ENCODE assay signal across 1 cellular context in the genomic region with DNA sequence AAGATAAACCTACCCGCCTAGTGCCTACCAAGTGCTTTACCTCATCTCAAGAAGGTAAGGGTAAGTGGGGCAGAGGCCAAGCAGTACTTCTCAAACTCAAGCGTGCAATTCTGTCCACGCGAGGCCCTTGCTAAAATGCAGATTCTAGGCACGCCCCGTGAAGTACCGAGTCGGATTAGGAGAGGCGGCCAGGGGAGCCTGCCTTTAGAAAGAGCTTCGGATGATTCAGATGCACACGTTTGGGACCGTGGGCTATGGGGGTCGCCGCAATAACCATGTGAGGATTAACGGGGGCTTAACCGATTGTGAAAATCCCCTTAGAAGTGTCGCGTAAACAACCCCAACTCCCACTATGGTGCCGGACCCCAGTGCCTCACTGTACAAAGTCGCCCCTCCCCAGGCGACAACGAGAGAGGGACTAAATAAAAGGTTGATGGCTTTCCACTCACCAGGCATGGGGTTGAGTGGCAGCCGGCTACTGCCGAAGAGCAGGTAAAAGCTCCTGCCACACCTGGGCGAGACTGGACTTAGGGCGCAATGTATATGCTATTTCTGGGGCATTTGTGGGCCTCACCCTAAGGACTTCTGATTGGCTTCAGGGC.
TF ChIP-seq lines count a peak whose summit lies in the region.

No MANE protein-coding gene starts in this region.

TF ChIP-seq in HepG2, 621 proteins besides CTCF, POLR2A, EP300 and RAD21 (continued from another document and continues in another):
- TF ChIP-seq, protein P1, sequence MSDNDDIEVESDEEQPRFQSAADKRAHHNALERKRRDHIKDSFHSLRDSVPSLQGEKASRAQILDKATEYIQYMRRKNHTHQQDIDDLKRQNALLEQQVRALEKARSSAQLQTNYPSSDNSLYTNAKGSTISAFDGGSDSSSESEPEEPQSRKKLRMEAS (IDR thresholded peaks at IDR 0.05): peak; percentile 34
- TF ChIP-seq MAZ (IDR thresholded peaks at IDR 0.05; ENCODE audit: borderline replicate concordance, low read depth, low read length) (no peak), MAZ (CRISPR knock-in tag; IDR thresholded peaks at IDR 0.05; ENCODE audit: low read depth) (no peak; the same call in 1 of the 2 replicates), ZNF556 (CRISPR knock-in tag; IDR thresholded peaks at IDR 0.05; ENCODE audit: borderline replicate concordance) (peak; percentile 23; the same call in 1 of the 2 replicates), ZNF777 (CRISPR knock-in tag; IDR thresholded peaks at IDR 0.05) (no peak), ZNF383 (CRISPR knock-in tag; IDR thresholded peaks at IDR 0.05; ENCODE audit: borderline replicate concordance) (no peak), ZNF367 (CRISPR knock-in tag; IDR thresholded peaks at IDR 0.05; ENCODE audit: borderline replicate concordance) (no peak), SP1 (IDR thresholded peaks at IDR 0.05) (no peak), SP1 (CRISPR knock-in tag; IDR thresholded peaks at IDR 0.05) (no peak), ZNF343 (CRISPR knock-in tag; IDR thresholded peaks at IDR 0.05) (no peak), TAF15 (IDR thresholded peaks at IDR 0.05; ENCODE audit: low read depth, low read length, poor library complexity, severe bottlenecking) (no peak), ZNF232 (CRISPR knock-in tag; IDR thresholded peaks at IDR 0.05; ENCODE audit: borderline replicate concordance) (peak; percentile 53; the same call in 1 of the 2 replicates), ZIK1 (CRISPR knock-in tag; IDR thresholded peaks at IDR 0.05; ENCODE audit: borderline replicate concordance, low read depth) (no peak), ELF1 (CRISPR knock-in tag; IDR thresholded peaks at IDR 0.05) (no peak), SP140L (CRISPR knock-in tag; IDR thresholded peaks at IDR 0.05; ENCODE audit: borderline replicate concordance) (0 out of 2 replicates have a peak, but pooled peaks have one; percentile 44), ZNF33A (CRISPR knock-in tag; IDR thresholded peaks at IDR 0.05; ENCODE audit: borderline replicate concordance) (no peak), MAFK (conservative IDR thresholded peaks at IDR 0.05 in 1 of 2, IDR thresholded peaks at IDR 0.05 in 1 of 2; ENCODE audit: low read length in 2 of 2) (no peak), MAFF (IDR thresholded peaks at IDR 0.05; ENCODE audit: low read depth, low read length) (no peak), FOXO1 (CRISPR knock-in tag; IDR thresholded peaks at IDR 0.05) (no peak; the same call in 1 of the 2 replicates), ZSCAN21 (CRISPR knock-in tag; IDR thresholded peaks at IDR 0.05; ENCODE audit: borderline replicate concordance) (peak; percentile 77; the same call in 1 of the 2 replicates), ZNF737 (CRISPR knock-in tag; IDR thresholded peaks at IDR 0.05; ENCODE audit: borderline replicate concordance) (no peak), ADNP (CRISPR knock-in tag; IDR thresholded peaks at IDR 0.05) (no peak), ZNF253 (CRISPR knock-in tag; IDR thresholded peaks at IDR 0.05; ENCODE audit: borderline replicate concordance) (0 out of 2 replicates have a peak, but pooled peaks have one; percentile 62), NCOA5 (CRISPR knock-in tag; IDR thresholded peaks at IDR 0.05) (no peak), ZNF629 (CRISPR knock-in tag; conservative IDR thresholded peaks at IDR 0.05) (no peak; the same call in 1 of the 2 replicates), SRF (IDR thresholded peaks at IDR 0.05; ENCODE audit: low read depth, low read length) (no peak; the same call in 1 of the 2 replicates), ZNF235 (CRISPR knock-in tag; IDR thresholded peaks at IDR 0.05; ENCODE audit: borderline replicate concordance) (no peak), ZNF619 (CRISPR knock-in tag; IDR thresholded peaks at IDR 0.05) (no peak), ZNF839 (CRISPR knock-in tag; IDR thresholded peaks at IDR 0.05; ENCODE audit: borderline replicate concordance) (0 out of 2 replicates have a peak, but pooled peaks have one; percentile 73), ZNF720 (CRISPR knock-in tag; IDR thresholded peaks at IDR 0.05) (no peak), SMARCC2 (IDR thresholded peaks at IDR 0.05) (0 out of 2 replicates have a peak, but pooled peaks have one; percentile 5), MIER3 (CRISPR knock-in tag; IDR thresholded peaks at IDR 0.05; ENCODE audit: borderline replicate concordance) (0 out of 2 replicates have a peak, but pooled peaks have one; percentile 45), JDP2 (CRISPR knock-in tag; IDR thresholded peaks at IDR 0.05; ENCODE audit: borderline replicate concordance) (no peak)
- TF ChIP-seq, protein P2, sequence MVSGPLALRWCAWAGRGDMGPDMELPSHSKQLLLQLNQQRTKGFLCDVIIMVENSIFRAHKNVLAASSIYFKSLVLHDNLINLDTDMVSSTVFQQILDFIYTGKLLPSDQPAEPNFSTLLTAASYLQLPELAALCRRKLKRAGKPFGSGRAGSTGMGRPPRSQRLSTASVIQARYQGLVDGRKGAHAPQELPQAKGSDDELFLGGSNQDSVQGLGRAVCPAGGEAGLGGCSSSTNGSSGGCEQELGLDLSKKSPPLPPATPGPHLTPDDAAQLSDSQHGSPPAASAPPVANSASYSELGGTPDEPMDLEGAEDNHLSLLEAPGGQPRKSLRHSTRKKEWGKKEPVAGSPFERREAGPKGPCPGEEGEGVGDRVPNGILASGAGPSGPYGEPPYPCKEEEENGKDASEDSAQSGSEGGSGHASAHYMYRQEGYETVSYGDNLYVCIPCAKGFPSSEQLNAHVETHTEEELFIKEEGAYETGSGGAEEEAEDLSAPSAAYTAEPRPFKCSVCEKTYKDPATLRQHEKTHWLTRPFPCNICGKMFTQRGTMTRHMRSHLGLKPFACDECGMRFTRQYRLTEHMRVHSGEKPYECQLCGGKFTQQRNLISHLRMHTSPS (CRISPR knock-in tag; IDR thresholded peaks at IDR 0.05; ENCODE audit: low read depth): no peak; the same call in 1 of the 2 replicates
- TF ChIP-seq, protein P3, sequence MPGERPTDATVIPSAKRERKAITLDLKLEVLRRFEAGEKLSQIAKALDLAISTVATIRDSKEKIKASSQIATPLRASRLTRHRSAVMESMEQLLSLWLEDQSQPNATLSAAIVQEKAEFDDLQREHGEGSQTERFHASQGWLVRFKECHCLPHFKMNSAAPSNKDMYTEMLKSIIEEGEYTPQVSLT (CRISPR knock-in tag; IDR thresholded peaks at IDR 0.05; ENCODE audit: borderline replicate concordance, low read depth): no peak
- TF ChIP-seq, protein P4, sequence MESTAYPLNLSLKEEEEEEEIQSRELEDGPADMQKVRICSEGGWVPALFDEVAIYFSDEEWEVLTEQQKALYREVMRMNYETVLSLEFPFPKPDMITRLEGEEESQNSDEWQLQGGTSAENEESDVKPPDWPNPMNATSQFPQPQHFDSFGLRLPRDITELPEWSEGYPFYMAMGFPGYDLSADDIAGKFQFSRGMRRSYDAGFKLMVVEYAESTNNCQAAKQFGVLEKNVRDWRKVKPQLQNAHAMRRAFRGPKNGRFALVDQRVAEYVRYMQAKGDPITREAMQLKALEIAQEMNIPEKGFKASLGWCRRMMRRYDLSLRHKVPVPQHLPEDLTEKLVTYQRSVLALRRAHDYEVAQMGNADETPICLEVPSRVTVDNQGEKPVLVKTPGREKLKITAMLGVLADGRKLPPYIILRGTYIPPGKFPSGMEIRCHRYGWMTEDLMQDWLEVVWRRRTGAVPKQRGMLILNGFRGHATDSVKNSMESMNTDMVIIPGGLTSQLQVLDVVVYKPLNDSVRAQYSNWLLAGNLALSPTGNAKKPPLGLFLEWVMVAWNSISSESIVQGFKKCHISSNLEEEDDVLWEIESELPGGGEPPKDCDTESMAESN (CRISPR knock-in tag; conservative IDR thresholded peaks at IDR 0.05): peak; percentile 85
- TF ChIP-seq, protein P5, sequence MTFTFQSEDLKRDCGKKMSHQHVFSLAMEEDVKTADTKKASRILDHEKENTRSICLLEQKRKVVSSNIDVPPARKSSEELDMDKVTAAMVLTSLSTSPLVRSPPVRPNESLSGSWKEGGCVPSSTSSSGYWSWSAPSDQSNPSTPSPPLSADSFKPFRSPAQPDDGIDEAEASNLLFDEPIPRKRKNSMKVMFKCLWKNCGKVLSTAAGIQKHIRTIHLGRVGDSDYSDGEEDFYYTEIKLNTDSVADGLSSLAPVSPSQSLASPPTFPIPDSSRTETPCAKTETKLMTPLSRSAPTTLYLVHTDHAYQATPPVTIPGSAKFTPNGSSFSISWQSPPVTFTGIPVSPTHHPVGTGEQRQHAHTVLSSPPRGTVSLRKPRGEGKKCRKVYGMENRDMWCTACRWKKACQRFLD (CRISPR knock-in tag; IDR thresholded peaks at IDR 0.05; ENCODE audit: borderline replicate concordance): 0 out of 2 replicates have a peak, but pooled peaks have one; percentile 42
- TF ChIP-seq, protein P6, sequence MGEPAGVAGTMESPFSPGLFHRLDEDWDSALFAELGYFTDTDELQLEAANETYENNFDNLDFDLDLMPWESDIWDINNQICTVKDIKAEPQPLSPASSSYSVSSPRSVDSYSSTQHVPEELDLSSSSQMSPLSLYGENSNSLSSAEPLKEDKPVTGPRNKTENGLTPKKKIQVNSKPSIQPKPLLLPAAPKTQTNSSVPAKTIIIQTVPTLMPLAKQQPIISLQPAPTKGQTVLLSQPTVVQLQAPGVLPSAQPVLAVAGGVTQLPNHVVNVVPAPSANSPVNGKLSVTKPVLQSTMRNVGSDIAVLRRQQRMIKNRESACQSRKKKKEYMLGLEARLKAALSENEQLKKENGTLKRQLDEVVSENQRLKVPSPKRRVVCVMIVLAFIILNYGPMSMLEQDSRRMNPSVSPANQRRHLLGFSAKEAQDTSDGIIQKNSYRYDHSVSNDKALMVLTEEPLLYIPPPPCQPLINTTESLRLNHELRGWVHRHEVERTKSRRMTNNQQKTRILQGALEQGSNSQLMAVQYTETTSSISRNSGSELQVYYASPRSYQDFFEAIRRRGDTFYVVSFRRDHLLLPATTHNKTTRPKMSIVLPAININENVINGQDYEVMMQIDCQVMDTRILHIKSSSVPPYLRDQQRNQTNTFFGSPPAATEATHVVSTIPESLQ (CRISPR knock-in tag; conservative IDR thresholded peaks at IDR 0.05): no peak; the same call in 1 of the 2 replicates
- TF ChIP-seq, protein P7, sequence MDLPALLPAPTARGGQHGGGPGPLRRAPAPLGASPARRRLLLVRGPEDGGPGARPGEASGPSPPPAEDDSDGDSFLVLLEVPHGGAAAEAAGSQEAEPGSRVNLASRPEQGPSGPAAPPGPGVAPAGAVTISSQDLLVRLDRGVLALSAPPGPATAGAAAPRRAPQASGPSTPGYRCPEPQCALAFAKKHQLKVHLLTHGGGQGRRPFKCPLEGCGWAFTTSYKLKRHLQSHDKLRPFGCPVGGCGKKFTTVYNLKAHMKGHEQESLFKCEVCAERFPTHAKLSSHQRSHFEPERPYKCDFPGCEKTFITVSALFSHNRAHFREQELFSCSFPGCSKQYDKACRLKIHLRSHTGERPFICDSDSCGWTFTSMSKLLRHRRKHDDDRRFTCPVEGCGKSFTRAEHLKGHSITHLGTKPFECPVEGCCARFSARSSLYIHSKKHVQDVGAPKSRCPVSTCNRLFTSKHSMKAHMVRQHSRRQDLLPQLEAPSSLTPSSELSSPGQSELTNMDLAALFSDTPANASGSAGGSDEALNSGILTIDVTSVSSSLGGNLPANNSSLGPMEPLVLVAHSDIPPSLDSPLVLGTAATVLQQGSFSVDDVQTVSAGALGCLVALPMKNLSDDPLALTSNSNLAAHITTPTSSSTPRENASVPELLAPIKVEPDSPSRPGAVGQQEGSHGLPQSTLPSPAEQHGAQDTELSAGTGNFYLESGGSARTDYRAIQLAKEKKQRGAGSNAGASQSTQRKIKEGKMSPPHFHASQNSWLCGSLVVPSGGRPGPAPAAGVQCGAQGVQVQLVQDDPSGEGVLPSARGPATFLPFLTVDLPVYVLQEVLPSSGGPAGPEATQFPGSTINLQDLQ (CRISPR knock-in tag; IDR thresholded peaks at IDR 0.05): no peak
- TF ChIP-seq, protein P8, sequence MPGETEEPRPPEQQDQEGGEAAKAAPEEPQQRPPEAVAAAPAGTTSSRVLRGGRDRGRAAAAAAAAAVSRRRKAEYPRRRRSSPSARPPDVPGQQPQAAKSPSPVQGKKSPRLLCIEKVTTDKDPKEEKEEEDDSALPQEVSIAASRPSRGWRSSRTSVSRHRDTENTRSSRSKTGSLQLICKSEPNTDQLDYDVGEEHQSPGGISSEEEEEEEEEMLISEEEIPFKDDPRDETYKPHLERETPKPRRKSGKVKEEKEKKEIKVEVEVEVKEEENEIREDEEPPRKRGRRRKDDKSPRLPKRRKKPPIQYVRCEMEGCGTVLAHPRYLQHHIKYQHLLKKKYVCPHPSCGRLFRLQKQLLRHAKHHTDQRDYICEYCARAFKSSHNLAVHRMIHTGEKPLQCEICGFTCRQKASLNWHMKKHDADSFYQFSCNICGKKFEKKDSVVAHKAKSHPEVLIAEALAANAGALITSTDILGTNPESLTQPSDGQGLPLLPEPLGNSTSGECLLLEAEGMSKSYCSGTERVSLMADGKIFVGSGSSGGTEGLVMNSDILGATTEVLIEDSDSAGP (CRISPR knock-in tag; IDR thresholded peaks at IDR 0.05; ENCODE audit: borderline replicate concordance): no peak; the same call in 1 of the 2 replicates
- TF ChIP-seq, protein P9, sequence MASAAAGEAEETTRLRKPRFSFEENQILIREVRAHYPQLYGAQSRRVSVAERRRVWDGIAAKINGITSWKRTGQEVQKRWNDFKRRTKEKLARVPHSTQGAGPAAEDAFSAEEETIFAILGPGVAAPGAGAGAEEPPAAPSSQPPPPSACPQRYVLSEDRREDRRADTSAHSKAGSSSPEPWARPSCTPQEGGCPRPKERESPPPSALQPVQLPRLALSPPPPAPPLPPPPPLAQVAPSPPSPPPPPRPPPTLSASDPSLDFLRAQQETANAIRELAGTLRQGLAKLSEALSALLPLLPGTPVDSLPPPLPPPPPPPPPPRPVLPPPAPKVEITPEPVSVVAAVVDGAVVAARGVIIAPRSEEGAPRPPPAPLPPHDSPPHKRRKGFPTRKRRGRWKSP (CRISPR knock-in tag; IDR thresholded peaks at IDR 0.05): peak; percentile 82; the same call in 1 of the 2 replicates
- TF ChIP-seq, protein P10, sequence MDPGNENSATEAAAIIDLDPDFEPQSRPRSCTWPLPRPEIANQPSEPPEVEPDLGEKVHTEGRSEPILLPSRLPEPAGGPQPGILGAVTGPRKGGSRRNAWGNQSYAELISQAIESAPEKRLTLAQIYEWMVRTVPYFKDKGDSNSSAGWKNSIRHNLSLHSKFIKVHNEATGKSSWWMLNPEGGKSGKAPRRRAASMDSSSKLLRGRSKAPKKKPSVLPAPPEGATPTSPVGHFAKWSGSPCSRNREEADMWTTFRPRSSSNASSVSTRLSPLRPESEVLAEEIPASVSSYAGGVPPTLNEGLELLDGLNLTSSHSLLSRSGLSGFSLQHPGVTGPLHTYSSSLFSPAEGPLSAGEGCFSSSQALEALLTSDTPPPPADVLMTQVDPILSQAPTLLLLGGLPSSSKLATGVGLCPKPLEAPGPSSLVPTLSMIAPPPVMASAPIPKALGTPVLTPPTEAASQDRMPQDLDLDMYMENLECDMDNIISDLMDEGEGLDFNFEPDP (CRISPR knock-in tag; conservative IDR thresholded peaks at IDR 0.05): peak; percentile 93
- TF ChIP-seq, protein P11, sequence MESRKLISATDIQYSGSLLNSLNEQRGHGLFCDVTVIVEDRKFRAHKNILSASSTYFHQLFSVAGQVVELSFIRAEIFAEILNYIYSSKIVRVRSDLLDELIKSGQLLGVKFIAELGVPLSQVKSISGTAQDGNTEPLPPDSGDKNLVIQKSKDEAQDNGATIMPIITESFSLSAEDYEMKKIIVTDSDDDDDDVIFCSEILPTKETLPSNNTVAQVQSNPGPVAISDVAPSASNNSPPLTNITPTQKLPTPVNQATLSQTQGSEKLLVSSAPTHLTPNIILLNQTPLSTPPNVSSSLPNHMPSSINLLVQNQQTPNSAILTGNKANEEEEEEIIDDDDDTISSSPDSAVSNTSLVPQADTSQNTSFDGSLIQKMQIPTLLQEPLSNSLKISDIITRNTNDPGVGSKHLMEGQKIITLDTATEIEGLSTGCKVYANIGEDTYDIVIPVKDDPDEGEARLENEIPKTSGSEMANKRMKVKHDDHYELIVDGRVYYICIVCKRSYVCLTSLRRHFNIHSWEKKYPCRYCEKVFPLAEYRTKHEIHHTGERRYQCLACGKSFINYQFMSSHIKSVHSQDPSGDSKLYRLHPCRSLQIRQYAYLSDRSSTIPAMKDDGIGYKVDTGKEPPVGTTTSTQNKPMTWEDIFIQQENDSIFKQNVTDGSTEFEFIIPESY (CRISPR knock-in tag; IDR thresholded peaks at IDR 0.05): no peak
